21 cellular contexts compared by ENCODE assay signal in the genomic region with DNA sequence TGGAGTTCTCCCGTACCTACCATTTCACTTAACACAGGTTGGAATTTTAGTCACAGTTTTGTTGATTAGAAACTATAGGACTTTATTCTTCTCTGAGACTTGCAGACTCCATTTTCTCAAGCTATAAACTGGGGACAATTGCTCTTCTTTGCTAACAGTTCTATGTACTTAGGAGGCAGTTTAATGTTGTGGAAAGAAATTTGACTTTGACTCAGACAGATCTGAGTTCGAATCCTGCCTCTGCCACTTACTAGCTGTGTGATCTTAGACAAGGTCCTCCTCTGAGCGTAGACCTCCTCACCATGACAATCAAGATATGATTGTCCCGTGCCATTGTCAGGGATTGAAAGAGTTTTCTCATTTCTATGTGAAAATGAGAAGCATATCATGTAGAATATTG.
DNase-seq lines count a peak whose midpoint lies in the region; ATAC-seq and TF ChIP-seq lines count a peak whose summit lies in the region.
"Had no signal": no experiment of that assay in that cellular context is flagged by ENCODE, and none has a peak within 500 bp of the region (broad histone marks: within the 10 kb centered on the region; RNA-seq: fewer than 3 reads in every experiment).

No MANE protein-coding gene starts in this region.

- H3K27ac ChIP-seq in neural progenitor cell (peak overlapping the region; percentile 89), parathyroid adenoma (no peak overlapping the region)
- H3K27ac ChIP-seq: 22Rv1; A549; BLaER1 treated with 17β-estradiol and CSF1 and Interleukin-3, amounts not matched to agents 10 nM and 100 nM; C4-2B had no signal

- DNase-seq in NCI-H146 (lab: John Stamatoyannopoulos, UW) = peak; percentile 64
- no peak for DNase-seq in NCI-H146 treated with DMSO at 0.1 percent for 48 hours (lab: John Stamatoyannopoulos, UW; ENCODE audit: unreplicated experiment)
- DNase-seq in neural progenitor cell (ENCODE audit: low spot score) = peak; percentile 8
- DNase-seq: AML-193; Caco-2; Calu3; CD4-positive, alpha-beta T cell; CD8-positive, alpha-beta T cell; DMS79; DND-41; EL; GDM1 had no signal

- H2AFZ ChIP-seq in neural progenitor cell (replicated peaks) = no peak overlapping the region
- H2AFZ ChIP-seq in parathyroid adenoma = no peak overlapping the region

- H3K4me2 ChIP-seq in neural progenitor cell (peak overlapping the region; percentile 53), parathyroid adenoma (ENCODE audit: low read length) (no peak overlapping the region)
- H3K4me2 ChIP-seq: A549; BLaER1 treated with 17β-estradiol and CSF1 and Interleukin-3, amounts not matched to agents 10 nM and 100 nM had no signal

- H3K79me2 ChIP-seq in neural progenitor cell (ENCODE audit: low read depth) (no peaks in the 10 kb centered on the region), parathyroid adenoma (no peaks in the 10 kb centered on the region)

- ATAC-seq in HG03439 (IDR thresholded peaks at IDR 0.05; ENCODE audit: unreplicated experiment) (no peak), GM18909 (IDR thresholded peaks at IDR 0.05; ENCODE audit: poor library complexity, unreplicated experiment) (no peak)
- ATAC-seq: A549; CD8-positive, alpha-beta T cell; GM12878 had no signal

- H3K9me3 Mint-ChIP-seq in neural progenitor cell = peaks cover 3% of the 10 kb centered on the region
- H3K9me3 Mint-ChIP-seq: CD4-positive, alpha-beta T cell; CD8-positive, alpha-beta T cell had no signal

- no peak overlapping the region for H3K27ac Mint-ChIP-seq in neural progenitor cell
- H3K27ac Mint-ChIP-seq: B cell; CD4-positive, alpha-beta T cell; CD8-positive, alpha-beta T cell had no signal

- H3K27me3 ChIP-seq in neural progenitor cell (no peaks in the 10 kb centered on the region), parathyroid adenoma (ENCODE audit: control insufficient read depth, insufficient read depth, low read length) (no peaks in the 10 kb centered on the region)
- H3K27me3 ChIP-seq: BLaER1 treated with 17β-estradiol and CSF1 and Interleukin-3, amounts not matched to agents 10 nM and 100 nM had no signal

- H3K36me3 ChIP-seq in neural progenitor cell (no peaks in the 10 kb centered on the region), parathyroid adenoma (ENCODE audit: control insufficient read depth, insufficient read depth, low read length) (no peaks in the 10 kb centered on the region)
- H3K36me3 ChIP-seq: BLaER1 treated with 17β-estradiol and CSF1 and Interleukin-3, amounts not matched to agents 10 nM and 100 nM had no signal

- no peak overlapping the region for H3K9ac ChIP-seq in neural progenitor cell
- no peak overlapping the region for H3K9ac ChIP-seq in parathyroid adenoma
- H3K9ac ChIP-seq: BLaER1 treated with 17β-estradiol and CSF1 and Interleukin-3, amounts not matched to agents 10 nM and 100 nM had no signal

- peaks cover 56% of the 10 kb centered on the region for H3F3A ChIP-seq in neural progenitor cell (ENCODE audit: low read depth)

- H3K9me3 ChIP-seq in neural progenitor cell (ENCODE audit: low read depth) (no peaks in the 10 kb centered on the region), parathyroid adenoma (ENCODE audit: control insufficient read depth, low read length) (no peaks in the 10 kb centered on the region)
- H3K9me3 ChIP-seq: A549; BLaER1 treated with 17β-estradiol and CSF1 and Interleukin-3, amounts not matched to agents 10 nM and 100 nM; Caco-2 had no signal

- H3K4me3 ChIP-seq in neural progenitor cell (no peak overlapping the region), parathyroid adenoma (ENCODE audit: low read depth, low read length) (no peak overlapping the region)
- H3K4me3 ChIP-seq: A549; BLaER1 treated with 17β-estradiol and CSF1 and Interleukin-3, amounts not matched to agents 10 nM and 100 nM; GM12878 had no signal

- H3K4me1 ChIP-seq in neural progenitor cell (peaks cover 73% of the 10 kb centered on the region), parathyroid adenoma (peaks cover 13% of the 10 kb centered on the region)
- H3K4me1 ChIP-seq: A549; BLaER1 treated with 17β-estradiol and CSF1 and Interleukin-3, amounts not matched to agents 10 nM and 100 nM had no signal

- H3K36me3 Mint-ChIP-seq in neural progenitor cell = no peaks in the 10 kb centered on the region
- H3K36me3 Mint-ChIP-seq: CD8-positive, alpha-beta T cell had no signal

- H3K4me1 Mint-ChIP-seq in neural progenitor cell = peaks cover 40% of the 10 kb centered on the region
- H3K4me1 Mint-ChIP-seq: B cell had no signal

- H3K27me3 Mint-ChIP-seq in neural progenitor cell (ENCODE audit: insufficient read depth, low read depth) = peaks cover 12% of the 10 kb centered on the region

- TF ChIP-seq CTCF in neural progenitor cell (IDR thresholded peaks at IDR 0.05) = no peak
- TF ChIP-seq CTCF in parathyroid adenoma (IDR thresholded peaks at IDR 0.05) = peak; percentile 1

- H4K20me1 ChIP-seq in neural progenitor cell (ENCODE audit: low read depth) = no peaks in the 10 kb centered on the region
- H4K20me1 ChIP-seq: BLaER1 treated with 17β-estradiol and CSF1 and Interleukin-3, amounts not matched to agents 10 nM and 100 nM had no signal

- H3K4me3 Mint-ChIP-seq in neural progenitor cell = no peak overlapping the region
- H3K4me3 Mint-ChIP-seq: B cell; CD4-positive, alpha-beta T cell; CD8-positive, alpha-beta T cell had no signal
